11 cellular contexts compared by ENCODE assay signal in genomic region chr15:64146885-64147681, GRCh38. TPM values are rescaled to one million over a fixed set of nuclear protein-coding genes. Genes with fewer than 3 reads are reported as not detected.
DNase-seq lines count a peak whose midpoint lies in the region; TF ChIP-seq lines count a peak whose summit lies in the region.
"Had no signal": no experiment of that assay in that cellular context is flagged by ENCODE, and none has a peak within 500 bp of the region (broad histone marks: within the 10 kb centered on the region; RNA-seq: fewer than 3 reads in every experiment).

No MANE protein-coding gene starts in this region.

- H3K27ac Mint-ChIP-seq in type B pancreatic cell, result peak overlapping the region; percentile 41
- H3K27ac Mint-ChIP-seq in activated CD4-positive, alpha-beta memory T cell treated with anti-CD3 and anti-CD28 coated beads for 36 hours, result no peak overlapping the region

- peak overlapping the region; percentile 78 for H3K27ac ChIP-seq in left ventricle myocardium inferior (replicated peaks)
- H3K27ac ChIP-seq in fibroblast of lung (ENCODE audit: insufficient read depth, low read length), result no peak overlapping the region
- H3K27ac ChIP-seq: colonic mucosa had no signal

- peaks cover 14% of the 10 kb centered on the region for H3K4me1 Mint-ChIP-seq in type B pancreatic cell (ENCODE audit: unreplicated experiment)
- H3K4me1 Mint-ChIP-seq in activated CD4-positive, alpha-beta memory T cell treated with anti-CD3 and anti-CD28 coated beads for 36 hours (ENCODE audit: low read depth), result peaks cover 10% of the 10 kb centered on the region

- H3K4me3 ChIP-seq in left ventricle myocardium inferior, result no peak overlapping the region
- H3K4me3 ChIP-seq in fibroblast of lung (replicated peaks in 1 of 4; ENCODE audit: control extremely low read depth in 1 of 4, insufficient read depth in 1 of 4, low read depth in 3 of 4, low read length in 4 of 4), result no peak overlapping the region
- H3K4me3 ChIP-seq: colonic mucosa had no signal

- H3K79me2 ChIP-seq in fibroblast of lung (ENCODE audit: control insufficient read depth, insufficient read depth, low read length), result no peaks in the 10 kb centered on the region

- H3K9ac ChIP-seq in fibroblast of lung (ENCODE audit: insufficient read depth, low read length), result no peak overlapping the region

- H3K9me3 Mint-ChIP-seq in type B pancreatic cell, result no peaks in the 10 kb centered on the region
- H3K9me3 Mint-ChIP-seq in activated CD4-positive, alpha-beta memory T cell treated with anti-CD3 and anti-CD28 coated beads for 36 hours, result no peaks in the 10 kb centered on the region

- peaks cover 32% of the 10 kb centered on the region for H3K4me1 ChIP-seq in left ventricle myocardium inferior
- peaks cover 4% of the 10 kb centered on the region for H3K4me1 ChIP-seq in fibroblast of lung (ENCODE audit: control insufficient read depth, extremely low read depth, insufficient read depth, low read length)

- H3K27me3 ChIP-seq in left ventricle myocardium inferior (ENCODE audit: low read depth) (peaks cover 8% of the 10 kb centered on the region), fibroblast of lung (ENCODE audit: control insufficient read depth, insufficient read depth, low read length) (peaks cover 4% of the 10 kb centered on the region)

- no peak overlapping the region for H3K4me3 Mint-ChIP-seq in type B pancreatic cell
- no peak overlapping the region for H3K4me3 Mint-ChIP-seq in activated CD4-positive, alpha-beta memory T cell treated with anti-CD3 and anti-CD28 coated beads for 36 hours

- POLR2A ChIA-PET in activated CD4-positive, alpha-beta memory T cell treated with anti-CD3 and anti-CD28 coated beads for 36 hours (lab: Charles Lee), result interaction anchor here (0.5 kb wide), 1 partner anchor 15 kb away, joined by 3 read pairs; no protein-coding TSS in a partner anchor

- peaks cover 11% of the 10 kb centered on the region for H3K27me3 Mint-ChIP-seq in type B pancreatic cell
- H3K27me3 Mint-ChIP-seq in activated CD4-positive, alpha-beta memory T cell treated with anti-CD3 and anti-CD28 coated beads for 36 hours, result peaks cover 4% of the 10 kb centered on the region

- H3K36me3 ChIP-seq in left ventricle myocardium inferior, result peaks cover 25% of the 10 kb centered on the region
- peaks cover 3% of the 10 kb centered on the region for H3K36me3 ChIP-seq in fibroblast of lung (ENCODE audit: control insufficient read depth, insufficient read depth, low read length)

- peaks cover 4% of the 10 kb centered on the region for H3K36me3 Mint-ChIP-seq in type B pancreatic cell
- H3K36me3 Mint-ChIP-seq in activated CD4-positive, alpha-beta memory T cell treated with anti-CD3 and anti-CD28 coated beads for 36 hours, result no peaks in the 10 kb centered on the region

- H3K4me2 ChIP-seq in fibroblast of lung (ENCODE audit: extremely low read depth, insufficient read depth, low read length), result no peak overlapping the region

- H2AFZ ChIP-seq in fibroblast of lung (ENCODE audit: low read length), result no peak overlapping the region

- intact Hi-C loops in left ventricle myocardium inferior (cut with micrococcal nuclease) (no loop called here), cardiac septum (cut with DNase I) (no loop called here)
- intact Hi-C loops in activated CD4-positive, alpha-beta memory T cell treated with anti-CD3 and anti-CD28 coated beads for 36 hours (cut with micrococcal nuclease), result no loop called here

- DNase-seq in left ventricle myocardium inferior, result no peak
- DNase-seq in cardiac septum (ENCODE audit: low spot score), result no peak
- peak; percentile 34 to 47 for DNase-seq in fibroblast of lung (ENCODE audit: low read depth in 2 of 2)
- DNase-seq in type B pancreatic cell (ENCODE audit: extremely low spot score, unreplicated experiment), result no peak
- no peak for DNase-seq in activated CD4-positive, alpha-beta T cell treated with anti-CD3 and anti-CD28 coated beads, Interleukin-2, amount 50 U/mL, for 48 hours
- DNase-seq in activated CD4-positive, alpha-beta memory T cell treated with anti-CD3 and anti-CD28 coated beads for 36 hours, result no peak
- DNase-seq: ACHN; activated naive CD4-positive, alpha-beta T cell treated with anti-CD3 and anti-CD28 coated beads, Interleukin-2, amount 50 U/mL, for 16 hours; colonic mucosa; NCI-H1048; NCI-H510A had no signal

- TF ChIP-seq CTCF in left ventricle myocardium inferior (IDR thresholded peaks at IDR 0.05; ENCODE audit: borderline replicate concordance) (no peak), fibroblast of lung (conservative IDR thresholded peaks at IDR 0.05 in 1 of 2, IDR thresholded peaks at IDR 0.05 in 1 of 2; ENCODE audit: low read depth in 1 of 2, low read length in 2 of 2) (no peak), type B pancreatic cell (conservative IDR thresholded peaks at IDR 0.05) (no peak)

- H3K9me3 ChIP-seq in left ventricle myocardium inferior (replicated peaks), result no peaks in the 10 kb centered on the region
- H3K9me3 ChIP-seq in fibroblast of lung (ENCODE audit: control insufficient read depth, insufficient read depth, low read depth, low read length), result no peaks in the 10 kb centered on the region
- H3K9me3 ChIP-seq: colonic mucosa had no signal

- H4K20me1 ChIP-seq in fibroblast of lung (ENCODE audit: control insufficient read depth, extremely low read depth, insufficient read depth, low read length), result no peaks in the 10 kb centered on the region

- CTCF ChIA-PET in activated CD4-positive, alpha-beta memory T cell treated with anti-CD3 and anti-CD28 coated beads for 36 hours (lab: Charles Lee), result interaction anchor here (1.5 kb wide), 1 partner anchor 10 kb away, joined by 4 read pairs; no protein-coding TSS in a partner anchor

RNA-seq across cellular contexts. Expression of gene SNX22, which starts 4.4 kb away (rescaled TPM):
- 2.0 TPM for total RNA-seq in left ventricle myocardium inferior
- 1.5 TPM for total RNA-seq in cardiac septum
- 0.17 and 0.26 TPM in 2 replicates for total RNA-seq in fibroblast of lung
- 0.07 TPM in 1 of 2 replicates, not detected in the other for polyA plus RNA-seq in fibroblast of lung
- polyA plus RNA-seq in fibroblast of lung (2012), result 0.69 and 0.82 TPM in 2 replicates
- 0.12 TPM in 1 of 2 replicates, not detected in the other for polyA minus RNA-seq in fibroblast of lung (ENCODE audit: low replicate concordance)
- 1.3 and 2.7 TPM in 2 replicates for total RNA-seq in type B pancreatic cell (ENCODE audit: low replicate concordance)
- under 1 TPM; 0.38 to 0.68 TPM for total RNA-seq in activated CD4-positive, alpha-beta memory T cell treated with anti-CD3 and anti-CD28 coated beads for 36 hours

RNA-seq across cellular contexts. Expression of gene PPIB, which starts 15.7 kb away (rescaled TPM):
- 102 TPM for total RNA-seq in left ventricle myocardium inferior
- total RNA-seq in cardiac septum, result 121 TPM
- total RNA-seq in fibroblast of lung, result 639 and 776 TPM in 2 replicates
- 1,174 and 1,227 TPM in 2 replicates for polyA plus RNA-seq in fibroblast of lung
- 1,013 and 1,052 TPM in 2 replicates for polyA plus RNA-seq in fibroblast of lung (2012)
- 484 and 584 TPM in 2 replicates for polyA minus RNA-seq in fibroblast of lung (ENCODE audit: low replicate concordance)
- total RNA-seq in type B pancreatic cell (ENCODE audit: low replicate concordance), result 551 and 606 TPM in 2 replicates
- total RNA-seq in activated CD4-positive, alpha-beta memory T cell treated with anti-CD3 and anti-CD28 coated beads for 36 hours, result 100 to 1,000 TPM; 277 to 283 TPM

RNA-seq across cellular contexts. Expression of gene SNX1, which starts 51.3 kb away (rescaled TPM):
- total RNA-seq in left ventricle myocardium inferior (72.1 TPM), cardiac septum (111 TPM), fibroblast of lung (39.3 and 42.9 TPM in 2 replicates), type B pancreatic cell (ENCODE audit: low replicate concordance) (111 and 124 TPM in 2 replicates)
- polyA plus RNA-seq in fibroblast of lung, result 95.7 and 96.7 TPM in 2 replicates
- polyA plus RNA-seq in fibroblast of lung (2012), result 71.4 and 73.6 TPM in 2 replicates
- 69.8 and 87.3 TPM in 2 replicates for polyA minus RNA-seq in fibroblast of lung (ENCODE audit: low replicate concordance)
- total RNA-seq in activated CD4-positive, alpha-beta memory T cell treated with anti-CD3 and anti-CD28 coated beads for 36 hours, result 100 to 1,000 TPM in 1 of 2 experiments, 10 to 100 TPM in 1; 99.3 to 102 TPM

RNA-seq across cellular contexts. Expression of gene CIAO2A, which starts 53.4 kb away (rescaled TPM):
- total RNA-seq in left ventricle myocardium inferior (71.0 TPM), cardiac septum (46.9 TPM), fibroblast of lung (59.1 and 94.5 TPM in 2 replicates), type B pancreatic cell (ENCODE audit: low replicate concordance) (59.8 and 69.7 TPM in 2 replicates)
- 48.7 and 54.0 TPM in 2 replicates for polyA plus RNA-seq in fibroblast of lung
- polyA plus RNA-seq in fibroblast of lung (2012), result 38.1 and 45.4 TPM in 2 replicates
- 4.0 and 4.8 TPM in 2 replicates for polyA minus RNA-seq in fibroblast of lung (ENCODE audit: low replicate concordance)
- 10 to 100 TPM; 95.4 to 97.4 TPM for total RNA-seq in activated CD4-positive, alpha-beta memory T cell treated with anti-CD3 and anti-CD28 coated beads for 36 hours

Comparison
In these comparisons a context has a peak if more than half of its experiments do, and no peak if none do; other contexts are left out.
1. DNase-seq: peak in fibroblast of lung (2 of 2); none in left ventricle myocardium inferior (single experiment), cardiac septum (single experiment), type B pancreatic cell (single experiment), activated CD4-positive, alpha-beta T cell treated with anti-CD3 and anti-CD28 coated beads, Interleukin-2, amount 50 U/mL, for 48 hours (0 of 2) and activated CD4-positive, alpha-beta memory T cell treated with anti-CD3 and anti-CD28 coated beads for 36 hours (single experiment).